In the genomic region with DNA sequence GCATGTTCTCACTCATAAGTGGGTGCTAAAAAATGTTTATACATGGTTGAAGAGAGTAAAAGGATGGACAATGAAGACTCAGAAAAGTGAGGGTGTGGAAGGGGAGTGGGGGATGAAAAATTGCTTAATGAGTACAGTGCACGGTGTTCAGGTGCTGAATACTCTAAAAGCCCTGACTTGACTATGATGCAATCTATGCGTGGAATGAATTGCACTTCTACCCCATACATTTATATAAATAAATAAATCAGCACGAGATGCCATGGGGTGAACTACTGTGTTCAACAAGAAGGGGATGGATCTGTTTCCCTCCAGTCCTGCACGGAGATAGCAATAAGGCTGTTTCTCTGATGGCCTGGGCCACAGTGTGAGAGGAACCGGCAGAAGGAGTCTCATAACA, we compare ENCODE assay signal across 21 cellular contexts.
"Had no signal": no experiment of that assay in that cellular context is flagged by ENCODE, and none has a peak within 500 bp of the region (broad histone marks: within the 10 kb centered on the region; RNA-seq: fewer than 3 reads in every experiment).

No MANE protein-coding gene starts in this region.

- FAIRE-seq: HTR-8/SVneo, RCC 7860 had no signal

- H3K9ac ChIP-seq: KMS-11, SK-N-SH had no signal

- DNase-seq: Kasumi-1, MM.1S, NCI-H1092 treated with DMSO at 0.1 percent for 48 hours, NCI-H1436, NCI-H187, NCI-H2029, NCI-H2081 treated with DMSO at 0.1 percent for 48 hours, NCI-H2171, NCI-H226, NCI-H446, NCI-H510A, NCI-H524 treated with DMSO at 0.1 percent for 48 hours, NCI-H69, NCI-H774, RPMI8226, SHP77, SK-N-SH had no signal

- H3K9me3 ChIP-seq: SK-N-SH had no signal

- H3K4me2 ChIP-seq: KMS-11, SK-N-SH had no signal

- H3K27ac ChIP-seq: HL-60, KMS-11 had no signal
